Comparison of ENCODE assay signal across 1 cellular context in the genomic region with DNA sequence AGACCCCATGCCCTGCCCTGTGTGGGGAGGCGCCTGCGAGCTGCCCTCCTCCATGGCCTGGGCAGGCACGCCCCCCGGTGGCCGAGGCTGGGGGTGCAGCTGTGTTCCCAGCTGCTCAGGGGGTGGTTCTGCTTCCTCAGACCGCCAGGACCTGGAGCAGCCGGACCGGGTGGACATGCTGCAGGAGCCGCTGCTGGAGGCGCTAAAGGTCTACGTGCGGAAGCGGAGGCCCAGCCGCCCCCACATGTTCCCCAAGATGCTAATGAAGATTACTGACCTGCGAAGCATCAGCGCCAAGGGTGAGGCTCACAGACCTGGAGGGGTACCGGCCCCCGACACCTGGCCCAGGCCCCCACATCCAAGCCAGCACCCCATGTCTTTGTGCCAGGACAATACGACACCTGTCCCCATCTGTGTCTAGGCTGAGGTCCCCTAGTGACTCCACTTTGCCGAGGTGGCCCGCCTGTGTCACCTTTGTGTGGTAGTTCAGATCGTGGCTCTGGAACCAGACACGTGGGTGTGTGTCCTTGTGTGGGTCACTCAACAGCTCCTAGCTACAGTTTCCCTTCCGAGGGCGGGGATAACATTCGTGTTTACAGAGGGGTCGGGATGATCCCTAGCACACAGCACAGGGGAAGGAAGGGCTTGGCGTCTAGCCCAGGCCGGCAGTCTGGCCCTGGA.
TF ChIP-seq lines count a peak whose summit lies in the region.

No MANE protein-coding gene starts in this region.

TF ChIP-seq in HepG2, 621 proteins besides CTCF, POLR2A, EP300 and RAD21 (continued from another document):
- TF ChIP-seq ZNF207 (IDR thresholded peaks at IDR 0.05; ENCODE audit: borderline replicate concordance) (no peak), ZNF333 (CRISPR knock-in tag; IDR thresholded peaks at IDR 0.05; ENCODE audit: borderline replicate concordance) (no peak), MIER3 (CRISPR knock-in tag; IDR thresholded peaks at IDR 0.05; ENCODE audit: borderline replicate concordance) (peak; percentile 58; the same call in 1 of the 2 replicates), ZNF496 (CRISPR knock-in tag; IDR thresholded peaks at IDR 0.05; ENCODE audit: insufficient replicate concordance) (no peak), ZNF670 (CRISPR knock-in tag; IDR thresholded peaks at IDR 0.05; ENCODE audit: borderline replicate concordance) (no peak), SRF (IDR thresholded peaks at IDR 0.05; ENCODE audit: low read depth, low read length) (no peak), HHEX (CRISPR knock-in tag; IDR thresholded peaks at IDR 0.05) (no peak), ATF4 (CRISPR knock-in tag; IDR thresholded peaks at IDR 0.05) (no peak), ZNF276 (CRISPR knock-in tag; IDR thresholded peaks at IDR 0.05; ENCODE audit: low read depth) (no peak; the same call in 1 of the 2 replicates), NR2F2 (IDR thresholded peaks at IDR 0.05; ENCODE audit: borderline replicate concordance, low read depth) (no peak), IRF9 (CRISPR knock-in tag; IDR thresholded peaks at IDR 0.05; ENCODE audit: borderline replicate concordance) (no peak; the same call in 1 of the 2 replicates), NFAT5 (CRISPR knock-in tag; IDR thresholded peaks at IDR 0.05) (no peak), ELF4 (CRISPR knock-in tag; IDR thresholded peaks at IDR 0.05; ENCODE audit: borderline replicate concordance) (no peak), RAD51 (IDR thresholded peaks at IDR 0.05; ENCODE audit: borderline replicate concordance) (no peak), ZFX (CRISPR knock-in tag; IDR thresholded peaks at IDR 0.05; ENCODE audit: low read depth) (peak; percentile 28; the same call in 1 of the 2 replicates), PPARG (CRISPR knock-in tag; conservative IDR thresholded peaks at IDR 0.05) (0 out of 2 replicates have a peak, but pooled peaks have one; percentile 29), AKAP8 (CRISPR knock-in tag; IDR thresholded peaks at IDR 0.05) (no peak), ZNF572 (CRISPR knock-in tag; IDR thresholded peaks at IDR 0.05) (no peak), NFKB2 (CRISPR knock-in tag; IDR thresholded peaks at IDR 0.05; ENCODE audit: borderline replicate concordance) (peak; percentile 20; the same call in 1 of the 2 replicates), NR2F1 (CRISPR knock-in tag; IDR thresholded peaks at IDR 0.05) (no peak), ZNF740 (CRISPR knock-in tag; IDR thresholded peaks at IDR 0.05) (peak; percentile 57; the same call in 1 of the 2 replicates), ZNF557 (CRISPR knock-in tag; IDR thresholded peaks at IDR 0.05) (no peak), REXO4 (CRISPR knock-in tag; IDR thresholded peaks at IDR 0.05; ENCODE audit: borderline replicate concordance) (no peak), ELF1 (CRISPR knock-in tag; IDR thresholded peaks at IDR 0.05) (peak; percentile 41; the same call in 1 of the 2 replicates), ZBTB21 (CRISPR knock-in tag; IDR thresholded peaks at IDR 0.05) (no peak), RXRA (CRISPR knock-in tag; IDR thresholded peaks at IDR 0.05) (0 out of 2 replicates have a peak, but pooled peaks have one; percentile 57), ZBED4 (CRISPR knock-in tag; IDR thresholded peaks at IDR 0.05; ENCODE audit: borderline replicate concordance) (peak; percentile 49; the same call in 1 of the 2 replicates)
- TF ChIP-seq, protein P1, sequence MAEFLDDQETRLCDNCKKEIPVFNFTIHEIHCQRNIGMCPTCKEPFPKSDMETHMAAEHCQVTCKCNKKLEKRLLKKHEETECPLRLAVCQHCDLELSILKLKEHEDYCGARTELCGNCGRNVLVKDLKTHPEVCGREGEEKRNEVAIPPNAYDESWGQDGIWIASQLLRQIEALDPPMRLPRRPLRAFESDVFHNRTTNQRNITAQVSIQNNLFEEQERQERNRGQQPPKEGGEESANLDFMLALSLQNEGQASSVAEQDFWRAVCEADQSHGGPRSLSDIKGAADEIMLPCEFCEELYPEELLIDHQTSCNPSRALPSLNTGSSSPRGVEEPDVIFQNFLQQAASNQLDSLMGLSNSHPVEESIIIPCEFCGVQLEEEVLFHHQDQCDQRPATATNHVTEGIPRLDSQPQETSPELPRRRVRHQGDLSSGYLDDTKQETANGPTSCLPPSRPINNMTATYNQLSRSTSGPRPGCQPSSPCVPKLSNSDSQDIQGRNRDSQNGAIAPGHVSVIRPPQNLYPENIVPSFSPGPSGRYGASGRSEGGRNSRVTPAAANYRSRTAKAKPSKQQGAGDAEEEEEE (CRISPR knock-in tag; IDR thresholded peaks at IDR 0.05; ENCODE audit: borderline replicate concordance) = no peak
- TF ChIP-seq, protein P2, sequence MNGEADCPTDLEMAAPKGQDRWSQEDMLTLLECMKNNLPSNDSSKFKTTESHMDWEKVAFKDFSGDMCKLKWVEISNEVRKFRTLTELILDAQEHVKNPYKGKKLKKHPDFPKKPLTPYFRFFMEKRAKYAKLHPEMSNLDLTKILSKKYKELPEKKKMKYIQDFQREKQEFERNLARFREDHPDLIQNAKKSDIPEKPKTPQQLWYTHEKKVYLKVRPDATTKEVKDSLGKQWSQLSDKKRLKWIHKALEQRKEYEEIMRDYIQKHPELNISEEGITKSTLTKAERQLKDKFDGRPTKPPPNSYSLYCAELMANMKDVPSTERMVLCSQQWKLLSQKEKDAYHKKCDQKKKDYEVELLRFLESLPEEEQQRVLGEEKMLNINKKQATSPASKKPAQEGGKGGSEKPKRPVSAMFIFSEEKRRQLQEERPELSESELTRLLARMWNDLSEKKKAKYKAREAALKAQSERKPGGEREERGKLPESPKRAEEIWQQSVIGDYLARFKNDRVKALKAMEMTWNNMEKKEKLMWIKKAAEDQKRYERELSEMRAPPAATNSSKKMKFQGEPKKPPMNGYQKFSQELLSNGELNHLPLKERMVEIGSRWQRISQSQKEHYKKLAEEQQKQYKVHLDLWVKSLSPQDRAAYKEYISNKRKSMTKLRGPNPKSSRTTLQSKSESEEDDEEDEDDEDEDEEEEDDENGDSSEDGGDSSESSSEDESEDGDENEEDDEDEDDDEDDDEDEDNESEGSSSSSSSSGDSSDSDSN (CRISPR knock-in tag; IDR thresholded peaks at IDR 0.05) = 0 out of 2 replicates have a peak, but pooled peaks have one; percentile 28
- TF ChIP-seq, protein P3, sequence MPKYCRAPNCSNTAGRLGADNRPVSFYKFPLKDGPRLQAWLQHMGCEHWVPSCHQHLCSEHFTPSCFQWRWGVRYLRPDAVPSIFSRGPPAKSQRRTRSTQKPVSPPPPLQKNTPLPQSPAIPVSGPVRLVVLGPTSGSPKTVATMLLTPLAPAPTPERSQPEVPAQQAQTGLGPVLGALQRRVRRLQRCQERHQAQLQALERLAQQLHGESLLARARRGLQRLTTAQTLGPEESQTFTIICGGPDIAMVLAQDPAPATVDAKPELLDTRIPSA (CRISPR knock-in tag; IDR thresholded peaks at IDR 0.05; ENCODE audit: borderline replicate concordance) = no peak
TF ChIP-seq in HepG2: peak in this region for 164.
